Comparison of ENCODE assay signal across 7 cellular contexts in genomic region chr11:389369-389768, GRCh38. TPM values are rescaled to one million over a fixed set of nuclear protein-coding genes. Genes with fewer than 3 reads are reported as not detected.
"Had no signal": no experiment of that assay in that cellular context is flagged by ENCODE, and none has a peak within 500 bp of the region (broad histone marks: within the 10 kb centered on the region; RNA-seq: fewer than 3 reads in every experiment).

No MANE protein-coding gene starts in this region.

RNA-seq across cellular contexts. Expression of gene PKP3, which starts 4.6 kb away (rescaled TPM):
- total RNA-seq: activated CD4-positive, alpha-beta memory T cell treated with anti-CD3 and anti-CD28 coated beads, Interleukin-2, amount 10 ng/mL, durations not matched to agents 7 days and 5 days; activated CD4-positive, alpha-beta T cell treated with anti-CD3 and anti-CD28 coated beads, Interleukin-2, amount 10 ng/mL, durations not matched to agents 24 days and 14 days; activated CD4-positive, alpha-beta T cell treated with anti-CD3 and anti-CD28 coated beads, Interleukin-2, amount 10 ng/mL, durations not matched to agents 7 days and 5 days; T-helper 1 cell treated with Interleukin-12 subunit alpha and Interleukin-12 subunit beta and Interleukin-4 antibody, amounts not matched to agents 30 ng/mL and 1 ng/mL, for 36 hours; T-helper 17 cell; T-helper 2 cell treated with Interferon-gamma antibody and Interleukin-4, amounts not matched to agents 100 ng/mL and 5 ng/mL, for 36 hours had no signal

RNA-seq across cellular contexts. Expression of gene B4GALNT4, which starts 20.1 kb away (rescaled TPM):
- total RNA-seq: activated B cell treated with CpG ODN at 0.5 μM for 24 hours had no signal
